Comparison of ENCODE assay signal across 14 cellular contexts in the genomic region with DNA sequence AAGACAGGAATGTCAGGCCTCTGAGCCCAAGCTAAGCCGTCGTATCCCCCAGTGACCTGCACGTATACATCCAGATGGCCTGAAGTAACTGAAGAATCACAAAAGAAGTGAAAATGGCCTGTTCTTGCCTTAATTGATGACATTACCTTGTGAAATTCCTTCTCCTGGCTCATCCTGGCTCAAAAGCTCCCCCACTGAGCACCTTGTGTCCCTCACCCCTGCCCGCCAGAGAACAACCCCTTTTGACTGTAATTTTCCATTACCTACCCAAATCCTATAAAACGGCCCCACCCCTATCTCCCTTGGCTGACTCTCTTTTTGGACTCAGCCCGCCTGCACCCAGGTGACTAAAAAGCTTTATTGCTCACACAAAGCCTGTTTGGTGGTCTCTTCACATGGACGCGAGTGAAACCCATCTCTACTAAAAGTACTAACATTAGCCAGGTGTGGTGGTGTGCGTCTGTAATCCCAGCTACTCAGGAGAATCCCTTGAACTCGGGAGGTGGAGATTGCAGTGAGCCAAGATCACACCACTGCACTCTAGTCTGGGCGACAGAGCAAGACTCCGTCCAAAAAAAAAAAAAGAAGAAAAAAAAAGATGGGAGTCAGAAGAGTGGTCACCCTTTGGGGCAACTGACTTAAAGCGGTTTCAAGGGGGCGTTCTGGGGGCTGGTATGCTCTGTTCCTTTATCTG. TPM values are rescaled to one million over a fixed set of nuclear protein-coding genes. Genes with fewer than 3 reads are reported as not detected.
A peak's percentile ranks its signal among the peaks of the same experiment; 100 is the strongest.
DNase-seq lines count a peak whose midpoint lies in the region; ATAC-seq and TF ChIP-seq lines count a peak whose summit lies in the region.
"Not testable (repeated sequence)": the region's sequence is repeated elsewhere in the genome, so short reads cannot be mapped to it uniquely, and the experiment has no call there.
"Had no signal": no experiment of that assay in that cellular context is flagged by ENCODE, and none has a peak within 500 bp of the region (broad histone marks: within the 10 kb centered on the region; RNA-seq: fewer than 3 reads in every experiment).

No MANE protein-coding gene starts in this region.

- peak; percentile 76 for ATAC-seq in GM23338

- not testable (repeated sequence) for H3K9me3 ChIP-seq in HUES6 (ENCODE audit: control insufficient read depth, insufficient read depth, low read depth, low read length); NT2/D1 (ENCODE audit: insufficient read depth, low read length); endodermal cell (ENCODE audit: control insufficient read depth, low read length); iPS-20b (ENCODE audit: insufficient read depth, low read depth, low read length); vagina

- H3K4me1 ChIP-seq in GM23338 (ENCODE audit: insufficient read depth), result peaks cover 27% of the 10 kb centered on the region
- H3K4me1 ChIP-seq in HUES6 (ENCODE audit: control insufficient read depth, insufficient read depth, low read length), result peaks cover 25% of the 10 kb centered on the region; the same call in 1 of the 2 replicates
- not testable (repeated sequence) for H3K4me1 ChIP-seq in NT2/D1 (ENCODE audit: insufficient read depth, insufficient read length); endodermal cell (ENCODE audit: control insufficient read depth, insufficient read depth, low read length); iPS-20b (ENCODE audit: insufficient read depth, low read length)
- H3K4me1 ChIP-seq in vagina, result peaks cover 27% of the 10 kb centered on the region

- not testable (repeated sequence) for H4K20me1 ChIP-seq in GM23338 (replicated peaks; ENCODE audit: insufficient read depth)

- H3K79me2 ChIP-seq in GM23338 (replicated peaks; ENCODE audit: insufficient read depth), result not testable (repeated sequence)

- intact Hi-C loops in vagina (cut with DNase I), result not testable (repeated sequence)

- not testable (repeated sequence) for H3K9me2 ChIP-seq in GM23338 (ENCODE audit: insufficient read depth)

- peak overlapping the region; percentile 74 for H3K9ac ChIP-seq in HUES6 (ENCODE audit: low read length)
- H3K9ac ChIP-seq in NT2/D1 (ENCODE audit: insufficient read length, low read depth), result peak overlapping the region; percentile 21
- H3K9ac ChIP-seq in endodermal cell (ENCODE audit: extremely low read depth, low read length, poor library complexity, severe bottlenecking), result not testable (repeated sequence)
- H3K9ac ChIP-seq in iPS-20b (ENCODE audit: low read depth, low read length), result peak overlapping the region; percentile 72; the same call in 1 of the 2 replicates

- H3K4me2 ChIP-seq in GM23338, result peak overlapping the region; percentile 61

- H3K27ac Mint-ChIP-seq in GM23338, endodermal cell: not testable (repeated sequence)
- peak overlapping the region; percentile 38 for H3K27ac Mint-ChIP-seq in activated naive CD4-positive, alpha-beta T cell treated with anti-CD3 and anti-CD28 coated beads, Interleukin-2, amount 50 U/mL, for 24 hours

- not testable (repeated sequence) for H3K9me3 Mint-ChIP-seq in GM23338; activated naive CD4-positive, alpha-beta T cell treated with anti-CD3 and anti-CD28 coated beads, Interleukin-2, amount 50 U/mL, for 24 hours; endodermal cell

- not testable (repeated sequence) for H3K36me3 ChIP-seq in GM23338 (ENCODE audit: insufficient read depth); NT2/D1 (ENCODE audit: insufficient read depth, insufficient read length, low read length); iPS-20b (ENCODE audit: insufficient read depth, low read depth, low read length); vagina
- peaks cover 43% of the 10 kb centered on the region; the same call in 1 of the 2 replicates for H3K36me3 ChIP-seq in HUES6 (ENCODE audit: control insufficient read depth, insufficient read depth, low read length)
- peaks cover 61% of the 10 kb centered on the region for H3K36me3 ChIP-seq in endodermal cell (ENCODE audit: control insufficient read depth, insufficient read depth, low read length)

- H3K4me3 ChIP-seq in GM23338, result peak overlapping the region; percentile 19
- H3K4me3 ChIP-seq in HUES6 (ENCODE audit: low read depth, low read length), result peak overlapping the region; percentile 31; the same call in 1 of the 2 replicates
- H3K4me3 ChIP-seq in NT2/D1 (ENCODE audit: insufficient read length, low read depth); endodermal cell (ENCODE audit: low read length); vagina: not testable (repeated sequence)
- peak overlapping the region; percentile 45; the same call in 1 of the 2 replicates for H3K4me3 ChIP-seq in iPS-20b (ENCODE audit: low read length)

- not testable (repeated sequence) for H3K27me3 ChIP-seq in GM23338 (ENCODE audit: insufficient read depth); HUES6 (ENCODE audit: control insufficient read depth, insufficient read depth, low read length); NT2/D1 (ENCODE audit: insufficient read depth, insufficient read length); endodermal cell (ENCODE audit: control insufficient read depth, insufficient read depth, low read length, poor library complexity, severe bottlenecking); iPS-20b (ENCODE audit: insufficient read depth, low read length); vagina

- H3K27ac ChIP-seq in GM23338 (ENCODE audit: low read depth) (peak overlapping the region; percentile 97), HUES6 (ENCODE audit: low read depth, low read length) (peak overlapping the region; percentile 93; the same call in 1 of the 2 replicates), vagina (peak overlapping the region; percentile 20)
- not testable (repeated sequence) for H3K27ac ChIP-seq in endodermal cell (ENCODE audit: low read depth, low read length); iPS-20b (ENCODE audit: low read length)

- 38 to 46% methylated on average over 11 to 14 of the region's 14 CpGs for WGBS in endodermal cell (ENCODE audit: insufficient coverage in 1 of 2, insufficient read length in 1 of 2), 2 experiments

- H2AFZ ChIP-seq in GM23338, result not testable (repeated sequence)

- DNase-seq in GM23338 (ENCODE audit: low spot score) (peak; percentile 59), endodermal cell (peak; percentile 80)
- not testable (repeated sequence) for DNase-seq in NT2/D1 (ENCODE audit: low read depth, low spot score); vagina (ENCODE audit: extremely low spot score in 2 of 2)

- not testable (repeated sequence) for TF ChIP-seq CTCF in GM23338 (conservative IDR thresholded peaks at IDR 0.05; ENCODE audit: low read depth in 2 of 2); endodermal cell (conservative IDR thresholded peaks at IDR 0.05); vagina (IDR thresholded peaks at IDR 0.05)

- H3F3A ChIP-seq in GM23338 (replicated peaks; ENCODE audit: low read depth), result not testable (repeated sequence)

- TF ChIP-seq POLR2A in vagina (IDR thresholded peaks at IDR 0.05), result not testable (repeated sequence)

- H3K36me3 Mint-ChIP-seq in GM23338 (ENCODE audit: low read depth); activated naive CD4-positive, alpha-beta T cell treated with anti-CD3 and anti-CD28 coated beads, Interleukin-2, amount 50 U/mL, for 24 hours: not testable (repeated sequence)
- peaks cover 21% of the 10 kb centered on the region for H3K36me3 Mint-ChIP-seq in endodermal cell (ENCODE audit: low read depth)

- not testable (repeated sequence) for H3K27me3 Mint-ChIP-seq in GM23338 (ENCODE audit: insufficient read depth, low read depth, poor library complexity); activated naive CD4-positive, alpha-beta T cell treated with anti-CD3 and anti-CD28 coated beads, Interleukin-2, amount 50 U/mL, for 24 hours; endodermal cell (ENCODE audit: insufficient read depth)

- H3K4me1 Mint-ChIP-seq in GM23338, result peaks cover 11% of the 10 kb centered on the region
- H3K4me1 Mint-ChIP-seq in activated naive CD4-positive, alpha-beta T cell treated with anti-CD3 and anti-CD28 coated beads, Interleukin-2, amount 50 U/mL, for 24 hours; endodermal cell: not testable (repeated sequence)

- H3K4me3 Mint-ChIP-seq in GM23338; activated naive CD4-positive, alpha-beta T cell treated with anti-CD3 and anti-CD28 coated beads, Interleukin-2, amount 50 U/mL, for 24 hours; endodermal cell: not testable (repeated sequence)

RNA-seq across cellular contexts. Expression of a gene that starts 16.3 kb away (rescaled TPM):
- 3.0 and 6.2 TPM in 2 replicates for total RNA-seq in GM23338 (2014; rRNA removed; shearing (Covaris generic))
- 17.5 and 18.4 TPM in 2 replicates for polyA plus RNA-seq in GM23338 (2016; fragmentation: Nextera tagmentation; extraction: Ambion mirVana)
- 1 to 10 TPM; 1.2 to 2.9 TPM for total RNA-seq in endodermal cell
- polyA plus RNA-seq in endodermal cell (2013, experiment 1 of 2), result 1.2 TPM
- polyA plus RNA-seq in endodermal cell (2013, experiment 2 of 2), result not detected
- total RNA-seq in vagina, result not detected
- total RNA-seq: Calu3; CD4-positive, alpha-beta memory T cell; Daoy; GM12878; GM23248 had no signal
- polyA plus RNA-seq: CD4-positive, alpha-beta memory T cell; GM12878 had no signal

RNA-seq across cellular contexts. Expression of a gene that starts 25.3 kb away (rescaled TPM):
- total RNA-seq in GM23338 (2014; rRNA removed; shearing (Covaris generic)), result not detected in 2 replicates
- not detected in 2 replicates for polyA plus RNA-seq in GM23338 (2016; fragmentation: Nextera tagmentation; extraction: Ambion mirVana)
- total RNA-seq in endodermal cell (not detected), vagina (not detected)
- not detected for polyA plus RNA-seq in endodermal cell (2013, experiment 1 of 2)
- not detected for polyA plus RNA-seq in endodermal cell (2013, experiment 2 of 2)
- total RNA-seq: A673; CD4-positive, alpha-beta memory T cell; Daoy; GM12878; GM23248 had no signal
- polyA plus RNA-seq: BJ; CD4-positive, alpha-beta memory T cell; GM12878; GM23248 had no signal

RNA-seq across cellular contexts. Expression of a gene that starts 49.6 kb away (rescaled TPM):
- 59.8 and 80.8 TPM in 2 replicates for total RNA-seq in GM23338 (2014; rRNA removed; shearing (Covaris generic))
- polyA plus RNA-seq in GM23338 (2016; fragmentation: Nextera tagmentation; extraction: Ambion mirVana), result 23.2 and 24.9 TPM in 2 replicates
- total RNA-seq in endodermal cell (10 to 100 TPM; 64.7 to 70.0 TPM), vagina (17.7 TPM)
- polyA plus RNA-seq in endodermal cell (2013, experiment 1 of 2), result 44.6 TPM
- 41.5 TPM for polyA plus RNA-seq in endodermal cell (2013, experiment 2 of 2)
